In the genomic region with DNA sequence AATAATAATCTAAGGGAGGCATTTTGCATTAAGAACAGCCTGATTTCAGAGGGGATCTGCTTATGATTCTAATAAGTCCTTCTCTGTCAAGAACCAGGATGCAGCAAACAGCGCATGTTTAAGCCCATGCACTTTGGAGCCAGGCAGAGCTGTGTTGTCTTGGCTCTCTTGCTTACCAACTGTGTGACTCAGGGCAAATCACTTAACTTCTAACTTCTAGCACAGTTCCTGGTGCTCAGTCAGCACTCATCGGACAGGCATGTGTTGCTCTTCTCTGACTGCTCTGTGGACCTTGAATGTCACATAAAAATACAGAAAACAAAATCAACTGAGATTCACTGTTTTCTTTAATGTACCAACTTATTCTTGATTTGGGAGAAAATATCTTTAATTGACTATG, we compare ENCODE assay signal across 12 cellular contexts. TPM values are rescaled to one million over a fixed set of nuclear protein-coding genes. Genes with fewer than 3 reads are reported as not detected.
DNase-seq lines count a peak whose midpoint lies in the region; ATAC-seq, FAIRE-seq and TF ChIP-seq lines count a peak whose summit lies in the region.
"Had no signal": no experiment of that assay in that cellular context is flagged by ENCODE, and none has a peak within 500 bp of the region (broad histone marks: within the 10 kb centered on the region; RNA-seq: fewer than 3 reads in every experiment).

No MANE protein-coding gene starts in this region.

- no peaks in the 10 kb centered on the region for H3K36me3 ChIP-seq in skeletal muscle satellite cell (ENCODE audit: insufficient read depth, low read length)

- intact Hi-C loops in head of caudate nucleus (cut with DNase I) = no loop called here

- no peak for FAIRE-seq in GM12892 (lab: Jason Lieb, UNC)
- FAIRE-seq: H1 had no signal

- H3K9me3 ChIP-seq in skeletal muscle satellite cell (replicated peaks; ENCODE audit: low read length) = no peaks in the 10 kb centered on the region

- H3K4me3 ChIP-seq in choroid plexus epithelial cell (ENCODE audit: low read depth, low read length) = no peak overlapping the region
- H3K4me3 ChIP-seq in skeletal muscle satellite cell (ENCODE audit: low read length) = peak overlapping the region; percentile 50

- DNase-seq in HS-5 (ENCODE audit: low read depth) = peak; percentile 54
- DNase-seq in choroid plexus epithelial cell (ENCODE audit: low read depth) = peak; percentile 83
- DNase-seq in iris pigment epithelial cell (ENCODE audit: low read depth) = peak; percentile 97
- no peak for DNase-seq in head of caudate nucleus
- no peak for DNase-seq in GM12892 (ENCODE audit: insufficient read length)
- DNase-seq: activated T-cell treated with anti-CD3 and anti-CD28 coated beads, Interleukin-2, amount 50 U/mL, for 1 hour; NCI-H1417 treated with DMSO at 0.1 percent for 48 hours; T-helper 9 cell had no signal

- peaks cover 57% of the 10 kb centered on the region for H3K4me1 ChIP-seq in skeletal muscle satellite cell (ENCODE audit: control insufficient read depth, insufficient read depth, low read length)

- TF ChIP-seq POLR2A in GM12892 (IDR thresholded peaks at IDR 0.05; ENCODE audit: low read depth, low read length) = no peak

- no peaks in the 10 kb centered on the region for H3K27me3 ChIP-seq in skeletal muscle satellite cell (ENCODE audit: control insufficient read depth, insufficient read depth, low read length)

- ATAC-seq in HG03045 (IDR thresholded peaks at IDR 0.05; ENCODE audit: unreplicated experiment) = no peak
- ATAC-seq in HG03135 (IDR thresholded peaks at IDR 0.05; ENCODE audit: unreplicated experiment) = no peak

- H3K4me2 ChIP-seq in skeletal muscle satellite cell (ENCODE audit: low read length) = peak overlapping the region; percentile 76

- no peak for TF ChIP-seq CTCF in choroid plexus epithelial cell (conservative IDR thresholded peaks at IDR 0.05; ENCODE audit: low read depth, low read length)

- peak overlapping the region; percentile 60 for H3K9ac ChIP-seq in skeletal muscle satellite cell (ENCODE audit: low read depth, low read length)

RNA-seq across cellular contexts. Expression of a gene that starts 56.4 kb away (rescaled TPM):
- 103 and 111 TPM in 2 replicates for total RNA-seq in skeletal muscle satellite cell (2012; rRNA removed)
- 18.2 TPM for polyA plus RNA-seq in GM12892 (2012; ENCODE audit: missing spikeins)

Comparison
In these comparisons a context has a peak if more than half of its experiments do, and no peak if none do; other contexts are left out.
1. DNase-seq: peak in HS-5 (single experiment), choroid plexus epithelial cell (single experiment) and iris pigment epithelial cell (single experiment); none in head of caudate nucleus (0 of 42) and GM12892 (single experiment).